8 cellular contexts compared by ENCODE assay signal in genomic region chr17:17416400-17417360, GRCh38.
DNase-seq lines count a peak whose midpoint lies in the region; ATAC-seq lines count a peak whose summit lies in the region.

No MANE protein-coding gene starts in this region.

- peak; percentile 48 for ATAC-seq in activated naive CD8-positive, alpha-beta T cell treated with anti-CD3 and anti-CD28 coated beads, Interleukin-2, amount 50 U/mL, for 24 hours
- no peak for ATAC-seq in GM18520 (IDR thresholded peaks at IDR 0.05; ENCODE audit: unreplicated experiment)

- peaks cover under 1% of the 10 kb centered on the region for H3K27me3 Mint-ChIP-seq in activated naive CD8-positive, alpha-beta T cell treated with anti-CD3 and anti-CD28 coated beads, Interleukin-2, amount 50 U/mL, for 24 hours

- H3K36me3 ChIP-seq in thymus (ENCODE audit: control insufficient read depth, insufficient read depth), result no peaks in the 10 kb centered on the region

- H3K4me3 ChIP-seq in thymus (ENCODE audit: low read length), result no peak overlapping the region

- H3K9me3 Mint-ChIP-seq in activated naive CD8-positive, alpha-beta T cell treated with anti-CD3 and anti-CD28 coated beads, Interleukin-2, amount 50 U/mL, for 24 hours, result no peaks in the 10 kb centered on the region

- peak overlapping the region; percentile 58 for H3K27ac ChIP-seq in thymus (ENCODE audit: low read depth)

- H3K27me3 ChIP-seq in thymus (ENCODE audit: control insufficient read depth, insufficient read depth), result no peaks in the 10 kb centered on the region

- peak overlapping the region; percentile 70 for H3K27ac Mint-ChIP-seq in activated naive CD8-positive, alpha-beta T cell treated with anti-CD3 and anti-CD28 coated beads, Interleukin-2, amount 50 U/mL, for 24 hours

- peaks cover 30% of the 10 kb centered on the region for H3K4me1 Mint-ChIP-seq in activated naive CD8-positive, alpha-beta T cell treated with anti-CD3 and anti-CD28 coated beads, Interleukin-2, amount 50 U/mL, for 24 hours

- peaks cover 14% of the 10 kb centered on the region for H3K4me1 ChIP-seq in thymus (ENCODE audit: control insufficient read depth, insufficient read depth, low read length)

- DNase-seq in COLO668 (lab: John Stamatoyannopoulos, UW; ENCODE audit: unreplicated experiment), result peak; percentile 76
- peak; percentile 43 for DNase-seq in NCI-H1436 (lab: John Stamatoyannopoulos, UW)
- DNase-seq in activated naive CD8-positive, alpha-beta T cell treated with anti-CD3 and anti-CD28 coated beads, Interleukin-2, amount 50 U/mL, for 24 hours, result peak; percentile 22
- DNase-seq in inferior parietal cortex (ENCODE audit: extremely low spot score), result peak; percentile 69
- DNase-seq in NCI-H2227 treated with DMSO at 0.1 percent for 48 hours (lab: John Stamatoyannopoulos, UW), result no peak
- DNase-seq in OCI-M2 (lab: John Stamatoyannopoulos, UW; ENCODE audit: unreplicated experiment), result no peak

- no peaks in the 10 kb centered on the region for H3K36me3 Mint-ChIP-seq in activated naive CD8-positive, alpha-beta T cell treated with anti-CD3 and anti-CD28 coated beads, Interleukin-2, amount 50 U/mL, for 24 hours (ENCODE audit: low read depth)

- H3K4me3 Mint-ChIP-seq in activated naive CD8-positive, alpha-beta T cell treated with anti-CD3 and anti-CD28 coated beads, Interleukin-2, amount 50 U/mL, for 24 hours, result no peak overlapping the region

- 80% methylated on average over 16 of the region's 16 CpGs for WGBS in thymus

- no peaks in the 10 kb centered on the region for H3K9me3 ChIP-seq in thymus (ENCODE audit: control insufficient read depth)

Comparison
In these comparisons a context has a peak if more than half of its experiments do, and no peak if none do; other contexts are left out.
1. DNase-seq: peak in COLO668 (single experiment), NCI-H1436 (single experiment), activated naive CD8-positive, alpha-beta T cell treated with anti-CD3 and anti-CD28 coated beads, Interleukin-2, amount 50 U/mL, for 24 hours (single experiment) and inferior parietal cortex (single experiment); none in NCI-H2227 treated with DMSO at 0.1 percent for 48 hours (single experiment) and OCI-M2 (single experiment).